ENCODE assay signal across 1 cellular context in genomic region chr5:181189962-181190710, GRCh38.
TF ChIP-seq lines count a peak whose summit lies in the region.

No MANE protein-coding gene starts in this region.

TF ChIP-seq in GM23338, 12 proteins besides CTCF, POLR2A, EP300 and RAD21 (continued from another document):
- TF ChIP-seq ZNF462 (CRISPR knock-in tag; IDR thresholded peaks at IDR 0.05) = no peak
